Comparison of ENCODE assay signal across 10 cellular contexts in genomic region chr3:170277833-170278586, GRCh38. TPM values are rescaled to one million over a fixed set of nuclear protein-coding genes. Genes with fewer than 3 reads are reported as not detected.
DNase-seq lines count a peak whose midpoint lies in the region; ATAC-seq and TF ChIP-seq lines count a peak whose summit lies in the region.
"Had no signal": no experiment of that assay in that cellular context is flagged by ENCODE, and none has a peak within 500 bp of the region (broad histone marks: within the 10 kb centered on the region; RNA-seq: fewer than 3 reads in every experiment).

No MANE protein-coding gene starts in this region.

- H3K9ac ChIP-seq in adipocyte (ENCODE audit: low read length) (no peak overlapping the region), mucosa of rectum (ENCODE audit: low read depth in 1 of 2, low read length in 2 of 2) (no peak overlapping the region), mammary epithelial cell (ENCODE audit: insufficient read depth, low read length) (no peak overlapping the region)

- H2AFZ ChIP-seq in mammary epithelial cell (ENCODE audit: low read depth, low read length), result no peak overlapping the region

- H3K36me3 ChIP-seq in CD8-positive, alpha-beta memory T cell (ENCODE audit: insufficient read depth, low read length), result no peaks in the 10 kb centered on the region
- peaks cover 40% of the 10 kb centered on the region for H3K36me3 ChIP-seq in KOPT-K1 (ENCODE audit: insufficient read depth, low read length)
- peaks cover 44% of the 10 kb centered on the region for H3K36me3 ChIP-seq in adipocyte (ENCODE audit: control insufficient read depth, insufficient read depth, low read length, severe bottlenecking)
- peaks cover 6 to 15% of the 10 kb centered on the region in 2 donors for H3K36me3 ChIP-seq in mucosa of rectum (ENCODE audit: control insufficient read depth in 2 of 2, insufficient read depth in 2 of 2, low read length in 2 of 2)
- peaks cover 27% of the 10 kb centered on the region for H3K36me3 ChIP-seq in mammary epithelial cell (ENCODE audit: insufficient read depth, low read length)

- POLR2A ChIA-PET in CD8-positive, alpha-beta memory T cell (lab: Charles Lee), result interaction anchor here (1.1 kb wide), 1 partner anchor 11 kb away, joined by 3 read pairs; no protein-coding TSS in a partner anchor

- no peaks in the 10 kb centered on the region for H3K9me3 Mint-ChIP-seq in CD8-positive, alpha-beta memory T cell

- H3K27me3 Mint-ChIP-seq in CD8-positive, alpha-beta memory T cell, result no peaks in the 10 kb centered on the region

- TF ChIP-seq CTCF in mammary epithelial cell (conservative IDR thresholded peaks at IDR 0.05 in 1 of 2, IDR thresholded peaks at IDR 0.05 in 1 of 2; ENCODE audit: extremely low read depth in 1 of 2, insufficient read depth in 1 of 2, low read depth in 1 of 2, low read length in 2 of 2), result no peak

- no peaks in the 10 kb centered on the region for H3K27me3 ChIP-seq in CD8-positive, alpha-beta memory T cell (ENCODE audit: insufficient read depth, low read length, poor library complexity, severe bottlenecking)
- H3K27me3 ChIP-seq in adipocyte (replicated peaks; ENCODE audit: control insufficient read depth, insufficient read depth, low read length) (no peaks in the 10 kb centered on the region), mucosa of rectum (ENCODE audit: control insufficient read depth in 2 of 2, insufficient read depth in 2 of 2, low read length in 2 of 2) (no peaks in the 10 kb centered on the region), mammary epithelial cell (ENCODE audit: insufficient read depth, low read length) (no peaks in the 10 kb centered on the region)
- H3K27me3 ChIP-seq: vagina had no signal

- WGBS in mammary epithelial cell (ENCODE audit: low coverage, missing lambda C conversion rate), result 95% methylated on average over 5 of the region's 5 CpGs

- H3K4me3 Mint-ChIP-seq in CD8-positive, alpha-beta memory T cell, result peak overlapping the region; percentile 81 to 93 (median 84)

- DNase-seq in CD8-positive, alpha-beta memory T cell, result peak in 2 of 5 donors; percentile 6 to 17
- DNase-seq in adipocyte (ENCODE audit: low read depth) (peak; percentile 40), mammary epithelial cell (no peak), NCI-H187 (lab: John Stamatoyannopoulos, UW) (no peak)
- DNase-seq: posterior cingulate gyrus had no signal

- H3K79me2 ChIP-seq in mammary epithelial cell (ENCODE audit: insufficient read depth, low read length), result no peaks in the 10 kb centered on the region

- CTCF ChIA-PET in CD8-positive, alpha-beta memory T cell (lab: Charles Lee), result no interaction called here
- CTCF ChIA-PET in mammary epithelial cell (lab: Charles Lee; ENCODE audit: low non-redundant PET), result no interaction called here

- H3K4me3 ChIP-seq in CD8-positive, alpha-beta memory T cell (ENCODE audit: low read length), result peak overlapping the region; percentile 16
- H3K4me3 ChIP-seq in adipocyte (ENCODE audit: low read length) (peak overlapping the region; percentile 4), mucosa of rectum (ENCODE audit: low read length in 2 of 2) (peak overlapping the region in 1 of 2 donors; percentile 13), mammary epithelial cell (replicated peaks in 1 of 3; ENCODE audit: insufficient read depth in 1 of 3, low read depth in 2 of 3, low read length in 3 of 3) (no peak overlapping the region)
- H3K4me3 ChIP-seq: vagina had no signal

- ATAC-seq in GM21786 (IDR thresholded peaks at IDR 0.05; ENCODE audit: unreplicated experiment), result no peak
- ATAC-seq in GM18873 (IDR thresholded peaks at IDR 0.05; ENCODE audit: low FRiP score, unreplicated experiment), result no peak

- no peak overlapping the region for H3K27ac ChIP-seq in CD8-positive, alpha-beta memory T cell (ENCODE audit: low read depth, low read length)
- H3K27ac ChIP-seq in KOPT-K1 (ENCODE audit: low read depth, low read length, poor library complexity, severe bottlenecking) (peak overlapping the region; percentile 32), mucosa of rectum (ENCODE audit: low read depth in 2 of 2, low read length in 2 of 2) (peak overlapping the region; percentile 43 to 53), mammary epithelial cell (ENCODE audit: insufficient read depth, low read depth, low read length) (no peak overlapping the region)
- H3K27ac ChIP-seq: vagina had no signal

- BruUV-seq in mammary epithelial cell (replicated peaks; lab: Mats Ljungman, UMichigan), result no TSS peak

- no peaks in the 10 kb centered on the region for H3K9me3 ChIP-seq in CD8-positive, alpha-beta memory T cell (ENCODE audit: low read length)
- H3K9me3 ChIP-seq in KOPT-K1 (ENCODE audit: insufficient read depth, low read length, poor library complexity, severe bottlenecking), result no peaks in the 10 kb centered on the region
- H3K9me3 ChIP-seq in adipocyte (ENCODE audit: control insufficient read depth, low read length), result no peaks in the 10 kb centered on the region
- no peaks in the 10 kb centered on the region for H3K9me3 ChIP-seq in mucosa of rectum (ENCODE audit: control insufficient read depth in 2 of 2, low read length in 2 of 2)
- H3K9me3 ChIP-seq in mammary epithelial cell (replicated peaks; ENCODE audit: insufficient read depth, low read length), result no peaks in the 10 kb centered on the region
- H3K9me3 ChIP-seq: vagina had no signal

- intact Hi-C loops in mammary epithelial cell (cut with micrococcal nuclease), result no loop called here

- in situ Hi-C loops in mammary epithelial cell (cut with MboI; ENCODE audit: low sequenced_read_pairs in 2 of 2), result no loop called here

- no peak overlapping the region for H3K4me2 ChIP-seq in mammary epithelial cell (ENCODE audit: insufficient read depth, low read depth, low read length)

- peaks cover 9 to 54% (median 19%) of the 10 kb centered on the region in 3 donors for H3K36me3 Mint-ChIP-seq in CD8-positive, alpha-beta memory T cell

- peaks cover 6% of the 10 kb centered on the region for H3K4me1 ChIP-seq in CD8-positive, alpha-beta memory T cell (ENCODE audit: insufficient read depth, low read length)
- H3K4me1 ChIP-seq in adipocyte (ENCODE audit: control insufficient read depth, insufficient read depth, low read length) (no peaks in the 10 kb centered on the region), mucosa of rectum (ENCODE audit: control insufficient read depth in 2 of 2, insufficient read depth in 2 of 2, low read length in 2 of 2) (peaks cover 0 to 2% of the 10 kb centered on the region in 2 donors), mammary epithelial cell (ENCODE audit: insufficient read depth, low read length) (no peaks in the 10 kb centered on the region)
- H3K4me1 ChIP-seq: vagina had no signal

- H4K20me1 ChIP-seq in mammary epithelial cell (ENCODE audit: insufficient read depth, low read length), result no peaks in the 10 kb centered on the region

- dilution Hi-C loops in mammary epithelial cell (cut with HindIII; ENCODE audit: low sequenced_read_pairs), result no loop called here

- H3K4me1 Mint-ChIP-seq in CD8-positive, alpha-beta memory T cell, result peaks cover 18 to 26% (median 25%) of the 10 kb centered on the region in 3 donors

- peak overlapping the region; percentile 70 to 95 (median 88) for H3K27ac Mint-ChIP-seq in CD8-positive, alpha-beta memory T cell

RNA-seq across cellular contexts. Expression of gene PRKCI, which starts 55.8 kb away (rescaled TPM):
- 10 to 100 TPM; 19.9 to 21.7 TPM for total RNA-seq in CD8-positive, alpha-beta memory T cell
- polyA plus RNA-seq in CD8-positive, alpha-beta memory T cell, result 14.9 TPM
- total RNA-seq in mammary epithelial cell, result 100 to 1,000 TPM in 1 of 2 donors, 10 to 100 TPM in 1; 62.7 to 122 TPM
- polyA plus RNA-seq in mammary epithelial cell, result 27.4 TPM
- 39.6 TPM for polyA minus RNA-seq in mammary epithelial cell

Comparison
In these comparisons a context has a peak if more than half of its experiments do, and no peak if none do; other contexts are left out.
1. H3K27ac ChIP-seq: peak in KOPT-K1 (single experiment) and mucosa of rectum (2 of 2); none in CD8-positive, alpha-beta memory T cell (single experiment) and mammary epithelial cell (single experiment).
2. H3K4me3 ChIP-seq: peak in CD8-positive, alpha-beta memory T cell (single experiment) and adipocyte (single experiment); none in mammary epithelial cell (0 of 3).